ENCODE assay signal across 1 cellular context in the genomic region with DNA sequence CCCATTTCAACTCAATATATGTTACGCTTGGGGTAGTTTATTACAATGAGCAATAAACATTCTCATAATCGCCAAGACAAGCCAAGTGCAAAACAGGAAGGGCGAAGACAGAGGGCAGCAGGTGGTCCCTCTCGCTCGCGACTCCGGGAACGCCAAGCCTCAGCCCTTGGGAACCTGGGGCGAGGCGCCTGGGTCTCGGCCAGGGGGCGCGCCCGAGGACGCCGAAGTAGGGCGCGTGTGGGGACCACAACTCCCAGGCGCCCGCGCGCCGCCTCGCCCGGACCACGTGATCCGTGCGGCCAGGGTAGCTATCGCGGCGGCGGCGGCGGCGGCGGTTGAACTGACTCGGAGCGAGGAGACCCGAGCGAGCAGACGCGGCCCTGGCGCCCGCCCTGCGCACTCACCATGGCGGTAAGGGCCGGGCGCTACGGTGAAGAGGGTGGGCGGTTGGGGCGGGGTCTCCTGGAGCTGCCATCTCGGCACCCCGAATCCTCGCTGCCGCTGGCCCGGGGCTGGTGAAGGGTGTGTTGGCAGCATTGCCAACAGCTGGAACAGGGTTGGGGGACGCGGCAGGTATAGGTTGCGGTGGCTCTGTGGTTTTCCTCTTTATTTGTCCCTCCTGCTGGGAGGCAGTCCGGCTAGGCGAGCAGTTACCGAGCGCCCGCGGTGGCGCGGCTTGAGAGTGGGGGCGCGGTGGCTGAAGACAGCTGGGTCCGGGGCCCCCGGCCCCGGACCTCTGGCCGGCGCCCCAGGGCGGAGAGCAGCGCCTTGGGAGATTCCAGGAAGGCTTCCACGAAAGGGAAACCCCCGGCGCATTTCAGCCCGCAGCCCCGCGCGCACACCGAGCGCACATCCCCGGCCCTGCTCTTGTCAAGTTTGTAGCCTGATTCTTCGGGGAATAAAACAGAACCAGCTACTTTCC.
TF ChIP-seq lines count a peak whose summit lies in the region.

A gene with protein sequence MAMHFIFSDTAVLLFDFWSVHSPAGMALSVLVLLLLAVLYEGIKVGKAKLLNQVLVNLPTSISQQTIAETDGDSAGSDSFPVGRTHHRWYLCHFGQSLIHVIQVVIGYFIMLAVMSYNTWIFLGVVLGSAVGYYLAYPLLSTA (plus strand): TSS at position 338 of the 922 bp plus-strand sequence. CDS start 68 bp downstream, at position 406.

TF ChIP-seq in HepG2, 621 proteins besides CTCF, POLR2A, EP300 and RAD21 (continued from another document and continues in another):
- TF ChIP-seq, protein P1, sequence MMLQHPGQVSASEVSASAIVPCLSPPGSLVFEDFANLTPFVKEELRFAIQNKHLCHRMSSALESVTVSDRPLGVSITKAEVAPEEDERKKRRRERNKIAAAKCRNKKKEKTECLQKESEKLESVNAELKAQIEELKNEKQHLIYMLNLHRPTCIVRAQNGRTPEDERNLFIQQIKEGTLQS (CRISPR knock-in tag; IDR thresholded peaks at IDR 0.05) = no peak
- TF ChIP-seq, protein P2, sequence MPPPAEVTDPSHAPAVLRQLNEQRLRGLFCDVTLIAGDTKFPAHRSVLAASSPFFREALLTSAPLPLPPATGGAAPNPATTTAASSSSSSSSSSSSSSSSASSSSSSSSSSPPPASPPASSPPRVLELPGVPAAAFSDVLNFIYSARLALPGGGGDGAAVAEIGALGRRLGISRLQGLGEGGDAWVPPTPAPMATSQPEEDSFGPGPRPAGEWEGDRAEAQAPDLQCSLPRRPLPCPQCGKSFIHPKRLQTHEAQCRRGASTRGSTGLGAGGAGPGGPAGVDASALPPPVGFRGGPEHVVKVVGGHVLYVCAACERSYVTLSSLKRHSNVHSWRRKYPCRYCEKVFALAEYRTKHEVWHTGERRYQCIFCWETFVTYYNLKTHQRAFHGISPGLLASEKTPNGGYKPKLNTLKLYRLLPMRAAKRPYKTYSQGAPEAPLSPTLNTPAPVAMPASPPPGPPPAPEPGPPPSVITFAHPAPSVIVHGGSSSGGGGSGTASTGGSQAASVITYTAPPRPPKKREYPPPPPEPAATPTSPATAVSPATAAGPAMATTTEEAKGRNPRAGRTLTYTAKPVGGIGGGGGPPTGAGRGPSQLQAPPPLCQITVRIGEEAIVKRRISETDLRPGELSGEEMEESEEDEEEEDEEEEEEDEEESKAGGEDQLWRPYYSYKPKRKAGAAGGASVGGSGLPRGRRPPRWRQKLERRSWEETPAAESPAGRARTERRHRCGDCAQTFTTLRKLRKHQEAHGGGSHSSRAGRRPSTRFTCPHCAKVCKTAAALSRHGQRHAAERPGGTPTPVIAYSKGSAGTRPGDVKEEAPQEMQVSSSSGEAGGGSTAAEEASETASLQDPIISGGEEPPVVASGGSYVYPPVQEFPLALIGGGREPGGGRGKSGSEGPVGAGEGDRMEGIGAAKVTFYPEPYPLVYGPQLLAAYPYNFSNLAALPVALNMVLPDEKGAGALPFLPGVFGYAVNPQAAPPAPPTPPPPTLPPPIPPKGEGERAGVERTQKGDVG (CRISPR knock-in tag; IDR thresholded peaks at IDR 0.05; ENCODE audit: borderline replicate concordance) = no peak
- no peak for TF ChIP-seq GATAD2A (CRISPR knock-in tag; IDR thresholded peaks at IDR 0.05)
- TF ChIP-seq ZNF720 (CRISPR knock-in tag; IDR thresholded peaks at IDR 0.05) = no peak
- no peak for TF ChIP-seq ZNF20 (CRISPR knock-in tag; IDR thresholded peaks at IDR 0.05)
- TF ChIP-seq, protein P3, sequence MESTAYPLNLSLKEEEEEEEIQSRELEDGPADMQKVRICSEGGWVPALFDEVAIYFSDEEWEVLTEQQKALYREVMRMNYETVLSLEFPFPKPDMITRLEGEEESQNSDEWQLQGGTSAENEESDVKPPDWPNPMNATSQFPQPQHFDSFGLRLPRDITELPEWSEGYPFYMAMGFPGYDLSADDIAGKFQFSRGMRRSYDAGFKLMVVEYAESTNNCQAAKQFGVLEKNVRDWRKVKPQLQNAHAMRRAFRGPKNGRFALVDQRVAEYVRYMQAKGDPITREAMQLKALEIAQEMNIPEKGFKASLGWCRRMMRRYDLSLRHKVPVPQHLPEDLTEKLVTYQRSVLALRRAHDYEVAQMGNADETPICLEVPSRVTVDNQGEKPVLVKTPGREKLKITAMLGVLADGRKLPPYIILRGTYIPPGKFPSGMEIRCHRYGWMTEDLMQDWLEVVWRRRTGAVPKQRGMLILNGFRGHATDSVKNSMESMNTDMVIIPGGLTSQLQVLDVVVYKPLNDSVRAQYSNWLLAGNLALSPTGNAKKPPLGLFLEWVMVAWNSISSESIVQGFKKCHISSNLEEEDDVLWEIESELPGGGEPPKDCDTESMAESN (CRISPR knock-in tag; conservative IDR thresholded peaks at IDR 0.05) = peak; percentile 84
- TF ChIP-seq KLF12 (CRISPR knock-in tag; IDR thresholded peaks at IDR 0.05; ENCODE audit: borderline replicate concordance) = 0 out of 2 replicates have a peak, but pooled peaks have one; percentile 35
- TF ChIP-seq, protein P4, sequence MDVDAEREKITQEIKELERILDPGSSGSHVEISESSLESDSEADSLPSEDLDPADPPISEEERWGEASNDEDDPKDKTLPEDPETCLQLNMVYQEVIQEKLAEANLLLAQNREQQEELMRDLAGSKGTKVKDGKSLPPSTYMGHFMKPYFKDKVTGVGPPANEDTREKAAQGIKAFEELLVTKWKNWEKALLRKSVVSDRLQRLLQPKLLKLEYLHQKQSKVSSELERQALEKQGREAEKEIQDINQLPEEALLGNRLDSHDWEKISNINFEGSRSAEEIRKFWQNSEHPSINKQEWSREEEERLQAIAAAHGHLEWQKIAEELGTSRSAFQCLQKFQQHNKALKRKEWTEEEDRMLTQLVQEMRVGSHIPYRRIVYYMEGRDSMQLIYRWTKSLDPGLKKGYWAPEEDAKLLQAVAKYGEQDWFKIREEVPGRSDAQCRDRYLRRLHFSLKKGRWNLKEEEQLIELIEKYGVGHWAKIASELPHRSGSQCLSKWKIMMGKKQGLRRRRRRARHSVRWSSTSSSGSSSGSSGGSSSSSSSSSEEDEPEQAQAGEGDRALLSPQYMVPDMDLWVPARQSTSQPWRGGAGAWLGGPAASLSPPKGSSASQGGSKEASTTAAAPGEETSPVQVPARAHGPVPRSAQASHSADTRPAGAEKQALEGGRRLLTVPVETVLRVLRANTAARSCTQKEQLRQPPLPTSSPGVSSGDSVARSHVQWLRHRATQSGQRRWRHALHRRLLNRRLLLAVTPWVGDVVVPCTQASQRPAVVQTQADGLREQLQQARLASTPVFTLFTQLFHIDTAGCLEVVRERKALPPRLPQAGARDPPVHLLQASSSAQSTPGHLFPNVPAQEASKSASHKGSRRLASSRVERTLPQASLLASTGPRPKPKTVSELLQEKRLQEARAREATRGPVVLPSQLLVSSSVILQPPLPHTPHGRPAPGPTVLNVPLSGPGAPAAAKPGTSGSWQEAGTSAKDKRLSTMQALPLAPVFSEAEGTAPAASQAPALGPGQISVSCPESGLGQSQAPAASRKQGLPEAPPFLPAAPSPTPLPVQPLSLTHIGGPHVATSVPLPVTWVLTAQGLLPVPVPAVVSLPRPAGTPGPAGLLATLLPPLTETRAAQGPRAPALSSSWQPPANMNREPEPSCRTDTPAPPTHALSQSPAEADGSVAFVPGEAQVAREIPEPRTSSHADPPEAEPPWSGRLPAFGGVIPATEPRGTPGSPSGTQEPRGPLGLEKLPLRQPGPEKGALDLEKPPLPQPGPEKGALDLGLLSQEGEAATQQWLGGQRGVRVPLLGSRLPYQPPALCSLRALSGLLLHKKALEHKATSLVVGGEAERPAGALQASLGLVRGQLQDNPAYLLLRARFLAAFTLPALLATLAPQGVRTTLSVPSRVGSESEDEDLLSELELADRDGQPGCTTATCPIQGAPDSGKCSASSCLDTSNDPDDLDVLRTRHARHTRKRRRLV (CRISPR knock-in tag; IDR thresholded peaks at IDR 0.05) = 0 out of 2 replicates have a peak, but pooled peaks have one; percentile 44
- TF ChIP-seq, protein P5, sequence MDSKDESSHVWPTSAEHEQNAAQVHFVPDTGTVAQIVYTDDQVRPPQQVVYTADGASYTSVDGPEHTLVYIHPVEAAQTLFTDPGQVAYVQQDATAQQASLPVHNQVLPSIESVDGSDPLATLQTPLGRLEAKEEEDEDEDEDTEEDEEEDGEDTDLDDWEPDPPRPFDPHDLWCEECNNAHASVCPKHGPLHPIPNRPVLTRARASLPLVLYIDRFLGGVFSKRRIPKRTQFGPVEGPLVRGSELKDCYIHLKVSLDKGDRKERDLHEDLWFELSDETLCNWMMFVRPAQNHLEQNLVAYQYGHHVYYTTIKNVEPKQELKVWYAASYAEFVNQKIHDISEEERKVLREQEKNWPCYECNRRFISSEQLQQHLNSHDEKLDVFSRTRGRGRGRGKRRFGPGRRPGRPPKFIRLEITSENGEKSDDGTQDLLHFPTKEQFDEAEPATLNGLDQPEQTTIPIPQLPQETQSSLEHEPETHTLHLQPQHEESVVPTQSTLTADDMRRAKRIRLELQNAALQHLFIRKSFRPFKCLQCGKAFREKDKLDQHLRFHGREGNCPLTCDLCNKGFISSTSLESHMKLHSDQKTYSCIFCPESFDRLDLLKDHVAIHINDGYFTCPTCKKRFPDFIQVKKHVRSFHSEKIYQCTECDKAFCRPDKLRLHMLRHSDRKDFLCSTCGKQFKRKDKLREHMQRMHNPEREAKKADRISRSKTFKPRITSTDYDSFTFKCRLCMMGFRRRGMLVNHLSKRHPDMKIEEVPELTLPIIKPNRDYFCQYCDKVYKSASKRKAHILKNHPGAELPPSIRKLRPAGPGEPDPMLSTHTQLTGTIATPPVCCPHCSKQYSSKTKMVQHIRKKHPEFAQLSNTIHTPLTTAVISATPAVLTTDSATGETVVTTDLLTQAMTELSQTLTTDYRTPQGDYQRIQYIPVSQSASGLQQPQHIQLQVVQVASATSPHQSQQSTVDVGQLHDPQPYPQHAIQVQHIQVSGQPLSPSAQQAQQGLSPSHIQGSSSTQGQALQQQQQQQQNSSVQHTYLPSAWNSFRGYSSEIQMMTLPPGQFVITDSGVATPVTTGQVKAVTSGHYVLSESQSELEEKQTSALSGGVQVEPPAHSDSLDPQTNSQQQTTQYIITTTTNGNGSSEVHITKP (CRISPR knock-in tag; IDR thresholded peaks at IDR 0.05; ENCODE audit: low read depth) = no peak
- no peak for TF ChIP-seq ZNF431 (CRISPR knock-in tag; IDR thresholded peaks at IDR 0.05; ENCODE audit: borderline replicate concordance, low read depth)
- TF ChIP-seq ZFP90 (CRISPR knock-in tag; IDR thresholded peaks at IDR 0.05; ENCODE audit: borderline replicate concordance) = peak; percentile 49; the same call in 1 of the 2 replicates
- TF ChIP-seq, protein P6, sequence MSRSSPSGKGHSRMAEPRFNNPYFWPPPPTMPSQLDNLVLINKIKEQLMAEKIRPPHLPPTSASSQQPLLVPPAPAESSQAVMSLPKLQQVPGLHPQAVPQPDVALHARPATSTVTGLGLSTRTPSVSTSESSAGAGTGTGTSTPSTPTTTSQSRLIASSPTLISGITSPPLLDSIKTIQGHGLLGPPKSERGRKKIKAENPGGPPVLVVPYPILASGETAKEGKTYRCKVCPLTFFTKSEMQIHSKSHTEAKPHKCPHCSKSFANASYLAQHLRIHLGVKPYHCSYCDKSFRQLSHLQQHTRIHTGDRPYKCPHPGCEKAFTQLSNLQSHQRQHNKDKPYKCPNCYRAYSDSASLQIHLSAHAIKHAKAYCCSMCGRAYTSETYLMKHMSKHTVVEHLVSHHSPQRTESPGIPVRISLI (CRISPR knock-in tag; IDR thresholded peaks at IDR 0.05; ENCODE audit: borderline replicate concordance) = no peak
- no peak for TF ChIP-seq NCOA5 (CRISPR knock-in tag; IDR thresholded peaks at IDR 0.05)
- no peak for TF ChIP-seq MAZ (IDR thresholded peaks at IDR 0.05; ENCODE audit: borderline replicate concordance, low read depth, low read length)
- TF ChIP-seq MAZ (CRISPR knock-in tag; IDR thresholded peaks at IDR 0.05; ENCODE audit: low read depth) = no peak
- TF ChIP-seq ZFY (CRISPR knock-in tag; IDR thresholded peaks at IDR 0.05) = peak; percentile 83
- TF ChIP-seq ZZZ3 (CRISPR knock-in tag; IDR thresholded peaks at IDR 0.05; ENCODE audit: borderline replicate concordance) = no peak
- peak; percentile 65 for TF ChIP-seq ZNF761 (CRISPR knock-in tag; conservative IDR thresholded peaks at IDR 0.05)
- TF ChIP-seq, protein P7, sequence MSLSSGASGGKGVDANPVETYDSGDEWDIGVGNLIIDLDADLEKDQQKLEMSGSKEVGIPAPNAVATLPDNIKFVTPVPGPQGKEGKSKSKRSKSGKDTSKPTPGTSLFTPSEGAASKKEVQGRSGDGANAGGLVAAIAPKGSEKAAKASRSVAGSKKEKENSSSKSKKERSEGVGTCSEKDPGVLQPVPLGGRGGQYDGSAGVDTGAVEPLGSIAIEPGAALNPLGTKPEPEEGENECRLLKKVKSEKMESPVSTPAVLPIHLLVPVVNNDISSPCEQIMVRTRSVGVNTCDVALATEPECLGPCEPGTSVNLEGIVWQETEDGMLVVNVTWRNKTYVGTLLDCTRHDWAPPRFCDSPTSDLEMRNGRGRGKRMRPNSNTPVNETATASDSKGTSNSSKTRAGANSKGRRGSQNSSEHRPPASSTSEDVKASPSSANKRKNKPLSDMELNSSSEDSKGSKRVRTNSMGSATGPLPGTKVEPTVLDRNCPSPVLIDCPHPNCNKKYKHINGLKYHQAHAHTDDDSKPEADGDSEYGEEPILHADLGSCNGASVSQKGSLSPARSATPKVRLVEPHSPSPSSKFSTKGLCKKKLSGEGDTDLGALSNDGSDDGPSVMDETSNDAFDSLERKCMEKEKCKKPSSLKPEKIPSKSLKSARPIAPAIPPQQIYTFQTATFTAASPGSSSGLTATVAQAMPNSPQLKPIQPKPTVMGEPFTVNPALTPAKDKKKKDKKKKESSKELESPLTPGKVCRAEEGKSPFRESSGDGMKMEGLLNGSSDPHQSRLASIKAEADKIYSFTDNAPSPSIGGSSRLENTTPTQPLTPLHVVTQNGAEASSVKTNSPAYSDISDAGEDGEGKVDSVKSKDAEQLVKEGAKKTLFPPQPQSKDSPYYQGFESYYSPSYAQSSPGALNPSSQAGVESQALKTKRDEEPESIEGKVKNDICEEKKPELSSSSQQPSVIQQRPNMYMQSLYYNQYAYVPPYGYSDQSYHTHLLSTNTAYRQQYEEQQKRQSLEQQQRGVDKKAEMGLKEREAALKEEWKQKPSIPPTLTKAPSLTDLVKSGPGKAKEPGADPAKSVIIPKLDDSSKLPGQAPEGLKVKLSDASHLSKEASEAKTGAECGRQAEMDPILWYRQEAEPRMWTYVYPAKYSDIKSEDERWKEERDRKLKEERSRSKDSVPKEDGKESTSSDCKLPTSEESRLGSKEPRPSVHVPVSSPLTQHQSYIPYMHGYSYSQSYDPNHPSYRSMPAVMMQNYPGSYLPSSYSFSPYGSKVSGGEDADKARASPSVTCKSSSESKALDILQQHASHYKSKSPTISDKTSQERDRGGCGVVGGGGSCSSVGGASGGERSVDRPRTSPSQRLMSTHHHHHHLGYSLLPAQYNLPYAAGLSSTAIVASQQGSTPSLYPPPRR (CRISPR knock-in tag; IDR thresholded peaks at IDR 0.05; ENCODE audit: borderline replicate concordance) = no peak
- TF ChIP-seq ZNF343 (CRISPR knock-in tag; IDR thresholded peaks at IDR 0.05) = no peak
- no peak for TF ChIP-seq NPAS2 (CRISPR knock-in tag; IDR thresholded peaks at IDR 0.05; ENCODE audit: borderline replicate concordance)
- no peak for TF ChIP-seq IKZF4 (CRISPR knock-in tag; IDR thresholded peaks at IDR 0.05; ENCODE audit: borderline replicate concordance, low read depth, not compliant biosample characterization)
- no peak; the same call in 1 of the 2 replicates for TF ChIP-seq ARNTL (CRISPR knock-in tag; IDR thresholded peaks at IDR 0.05)
